Comparison of ENCODE assay signal across 16 cellular contexts in the genomic region with DNA sequence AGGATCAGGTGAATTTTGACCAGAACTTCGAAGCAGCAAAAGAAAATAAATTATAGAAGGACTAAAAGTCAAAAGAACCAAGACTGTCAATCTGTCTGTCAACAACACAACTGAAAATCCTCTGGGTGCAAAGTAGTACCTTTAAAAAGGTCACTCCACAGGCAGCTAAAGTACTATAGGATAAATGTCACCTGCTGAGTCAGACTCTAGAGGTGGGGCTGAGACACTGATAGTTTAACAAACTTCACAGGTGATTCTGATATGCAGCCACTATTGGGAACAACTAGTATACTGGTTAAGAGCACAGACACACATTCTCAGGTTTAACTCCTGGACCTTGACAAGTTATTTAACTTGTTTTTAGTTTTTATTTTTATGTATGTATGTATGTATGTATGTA.
A peak's percentile ranks its signal among the peaks of the same experiment; 100 is the strongest.
DNase-seq lines count a peak whose midpoint lies in the region; ATAC-seq and TF ChIP-seq lines count a peak whose summit lies in the region.
"Had no signal": no experiment of that assay in that cellular context is flagged by ENCODE, and none has a peak within 500 bp of the region (broad histone marks: within the 10 kb centered on the region; RNA-seq: fewer than 3 reads in every experiment).

No MANE protein-coding gene starts in this region.

- H3K4me3 Mint-ChIP-seq in activated naive CD4-positive, alpha-beta T cell treated with anti-CD3 and anti-CD28 coated beads for 36 hours, result peak overlapping the region; percentile 15
- peak overlapping the region; percentile 67 for H3K4me3 Mint-ChIP-seq in stimulated activated naive CD8-positive, alpha-beta T cell treated with anti-CD3 and anti-CD28 coated beads, Interleukin-15, Interleukin-2, amounts not matched to agents 100 ng/mL and 50 ng/mL, for 24 hours
- H3K4me3 Mint-ChIP-seq: nephron had no signal

- BruUV-seq in PC-3 (replicated peaks; lab: Mats Ljungman, UMichigan), result no TSS peak

- H3K9ac ChIP-seq in PC-3 (ENCODE audit: low read length), result no peak overlapping the region

- H3K9me2 ChIP-seq in PC-3 (replicated peaks; ENCODE audit: low read length), result no peaks in the 10 kb centered on the region

- CTCF ChIA-PET in activated naive CD4-positive, alpha-beta T cell treated with anti-CD3 and anti-CD28 coated beads for 36 hours (lab: Charles Lee), result interaction anchor here (1.0 kb wide), 1 partner anchor 108 kb away, joined by 3 read pairs; no protein-coding TSS in a partner anchor
- CTCF ChIA-PET in PC-3 (lab: Charles Lee), result no interaction called here

- no peak overlapping the region for H2AFZ ChIP-seq in PC-3 (ENCODE audit: low read length)

- H3K9me3 Mint-ChIP-seq in activated naive CD4-positive, alpha-beta T cell treated with anti-CD3 and anti-CD28 coated beads for 36 hours, result no peaks in the 10 kb centered on the region
- no peaks in the 10 kb centered on the region for H3K9me3 Mint-ChIP-seq in stimulated activated naive CD8-positive, alpha-beta T cell treated with anti-CD3 and anti-CD28 coated beads, Interleukin-15, Interleukin-2, amounts not matched to agents 100 ng/mL and 50 ng/mL, for 24 hours

- H3K27ac ChIP-seq in PC-3 (ENCODE audit: low read length), result no peak overlapping the region
- H3K27ac ChIP-seq in SJCRH30, result no peak overlapping the region
- no peak overlapping the region for H3K27ac ChIP-seq in adrenal gland
- no peak overlapping the region for H3K27ac ChIP-seq in body of pancreas

- intact Hi-C loops in activated naive CD4-positive, alpha-beta T cell treated with anti-CD3 and anti-CD28 coated beads for 36 hours (cut with micrococcal nuclease), result loop anchor here (1.0 kb wide), 2 partner anchors 64 to 108 kb away; a partner anchor contains a TSS
- intact Hi-C loops in PC-3 (cut with micrococcal nuclease), result loop anchor here (1.0 kb wide), 1 partner anchor 39 kb away; no protein-coding TSS in a partner anchor
- intact Hi-C loops in adrenal gland (cut with DNase I), result no loop called here
- intact Hi-C loops in body of pancreas (cut with DNase I), result no loop called here

- H3K36me3 Mint-ChIP-seq in activated naive CD4-positive, alpha-beta T cell treated with anti-CD3 and anti-CD28 coated beads for 36 hours (ENCODE audit: low read depth), result no peaks in the 10 kb centered on the region
- peaks cover 6% of the 10 kb centered on the region for H3K36me3 Mint-ChIP-seq in stimulated activated naive CD8-positive, alpha-beta T cell treated with anti-CD3 and anti-CD28 coated beads, Interleukin-15, Interleukin-2, amounts not matched to agents 100 ng/mL and 50 ng/mL, for 24 hours (ENCODE audit: low read depth)

- peak; percentile 28 for DNase-seq in activated naive CD4-positive, alpha-beta T cell treated with anti-CD3 and anti-CD28 coated beads for 36 hours
- no peak for DNase-seq in activated naive CD4-positive, alpha-beta T cell treated with Interleukin-2 at 50 U/mL for 16 hours
- DNase-seq in PC-3 (peak; percentile 35), brain pericyte (ENCODE audit: low read depth, low spot score) (peak; percentile 1), SJCRH30 (no peak), adrenal gland (no peak), body of pancreas (no peak)
- DNase-seq: activated effector memory CD4-positive, alpha-beta T cell treated with anti-CD3 and anti-CD28 coated beads, Interleukin-2, amount 50 U/mL, for 16 hours; DMS153; effector memory CD4-positive, alpha-beta T cell; hippocampal formation; NCI-H1092; NCI-H2107; SW 1271 had no signal

- H3K4me1 ChIP-seq in PC-3 (ENCODE audit: insufficient read depth, low read length), result peaks cover 6% of the 10 kb centered on the region; the same call in 1 of the 2 replicates
- H3K4me1 ChIP-seq in SJCRH30, result peaks cover 4% of the 10 kb centered on the region
- peaks cover 0 to 6% of the 10 kb centered on the region in 2 donors for H3K4me1 ChIP-seq in adrenal gland (replicated peaks in 1 of 2)
- no peaks in the 10 kb centered on the region for H3K4me1 ChIP-seq in body of pancreas

- POLR2A ChIA-PET in PC-3 (lab: Charles Lee; ENCODE audit: unreplicated experiment), result no interaction called here

- no peak for TF ChIP-seq POLR2A in adrenal gland (IDR thresholded peaks at IDR 0.05)
- no peak for TF ChIP-seq POLR2A in body of pancreas (IDR thresholded peaks at IDR 0.05)

- no peaks in the 10 kb centered on the region for H3K27me3 Mint-ChIP-seq in activated naive CD4-positive, alpha-beta T cell treated with anti-CD3 and anti-CD28 coated beads for 36 hours (ENCODE audit: low read depth)
- no peaks in the 10 kb centered on the region for H3K27me3 Mint-ChIP-seq in stimulated activated naive CD8-positive, alpha-beta T cell treated with anti-CD3 and anti-CD28 coated beads, Interleukin-15, Interleukin-2, amounts not matched to agents 100 ng/mL and 50 ng/mL, for 24 hours

- TF ChIP-seq CTCF in PC-3 (conservative IDR thresholded peaks at IDR 0.05; ENCODE audit: low read depth, low read length) (no peak), adrenal gland (IDR thresholded peaks at IDR 0.05) (no peak), body of pancreas (IDR thresholded peaks at IDR 0.05) (no peak)

- H3K27ac Mint-ChIP-seq in activated naive CD4-positive, alpha-beta T cell treated with anti-CD3 and anti-CD28 coated beads for 36 hours, result peak overlapping the region; percentile 72
- H3K27ac Mint-ChIP-seq in stimulated activated naive CD8-positive, alpha-beta T cell treated with anti-CD3 and anti-CD28 coated beads, Interleukin-15, Interleukin-2, amounts not matched to agents 100 ng/mL and 50 ng/mL, for 24 hours, result peak overlapping the region; percentile 59
- H3K27ac Mint-ChIP-seq: nephron had no signal

- H4K20me1 ChIP-seq in PC-3 (ENCODE audit: low read length), result no peaks in the 10 kb centered on the region

- H3K36me3 ChIP-seq in PC-3 (ENCODE audit: low read depth, low read length) (no peaks in the 10 kb centered on the region), SJCRH30 (no peaks in the 10 kb centered on the region), adrenal gland (replicated peaks in 1 of 2) (no peaks in the 10 kb centered on the region), body of pancreas (replicated peaks in 1 of 2; ENCODE audit: insufficient read depth in 1 of 2, low read depth in 2 of 2) (no peaks in the 10 kb centered on the region)

- peaks cover 34% of the 10 kb centered on the region for H3K4me1 Mint-ChIP-seq in activated naive CD4-positive, alpha-beta T cell treated with anti-CD3 and anti-CD28 coated beads for 36 hours (ENCODE audit: low read depth)
- peaks cover 41% of the 10 kb centered on the region for H3K4me1 Mint-ChIP-seq in stimulated activated naive CD8-positive, alpha-beta T cell treated with anti-CD3 and anti-CD28 coated beads, Interleukin-15, Interleukin-2, amounts not matched to agents 100 ng/mL and 50 ng/mL, for 24 hours (ENCODE audit: low read depth)
- H3K4me1 Mint-ChIP-seq: nephron had no signal

- H3F3A ChIP-seq in PC-3 (ENCODE audit: low read length, unreplicated experiment), result no peaks in the 10 kb centered on the region

- ATAC-seq in PC-3 (peak; percentile 61), body of pancreas (no peak)

- 85 to 94% (median 91%) methylated on average over 1 of the region's 1 CpG for WGBS in adrenal gland, 4 donors
- WGBS in body of pancreas, 2 donors, result 67 to 68% methylated on average over 1 of the region's 1 CpG

- H3K27me3 ChIP-seq in PC-3 (ENCODE audit: low read length) (no peaks in the 10 kb centered on the region), SJCRH30 (no peaks in the 10 kb centered on the region), adrenal gland (no peaks in the 10 kb centered on the region), body of pancreas (no peaks in the 10 kb centered on the region)

- no peaks in the 10 kb centered on the region for H3K79me2 ChIP-seq in PC-3 (ENCODE audit: low read length)

- H3K4me2 ChIP-seq in PC-3 (ENCODE audit: low read length), result no peak overlapping the region

- H3K9me3 ChIP-seq in PC-3 (ENCODE audit: low read length) (no peaks in the 10 kb centered on the region), SJCRH30 (replicated peaks) (no peaks in the 10 kb centered on the region), adrenal gland (replicated peaks in 1 of 3) (no peaks in the 10 kb centered on the region), body of pancreas (no peaks in the 10 kb centered on the region)

- H3K4me3 ChIP-seq in PC-3 (ENCODE audit: low read length) (no peak overlapping the region), SJCRH30 (no peak overlapping the region), adrenal gland (no peak overlapping the region), body of pancreas (no peak overlapping the region)

Comparison
In these comparisons a context has a peak if more than half of its experiments do, and no peak if none do; other contexts are left out.
1. DNase-seq: peak in activated naive CD4-positive, alpha-beta T cell treated with anti-CD3 and anti-CD28 coated beads for 36 hours (single experiment), PC-3 (single experiment) and brain pericyte (single experiment); none in activated naive CD4-positive, alpha-beta T cell treated with Interleukin-2 at 50 U/mL for 16 hours (single experiment), SJCRH30 (0 of 2), adrenal gland (0 of 7) and body of pancreas (0 of 4).
2. intact Hi-C loops: an anchor here in activated naive CD4-positive, alpha-beta T cell treated with anti-CD3 and anti-CD28 coated beads for 36 hours (1.0 kb wide) and PC-3 (1.0 kb wide); none called in adrenal gland and body of pancreas.